7 cellular contexts compared by ENCODE assay signal in genomic region chr2:20617892-20618467, GRCh38. TPM values are rescaled to one million over a fixed set of nuclear protein-coding genes. Genes with fewer than 3 reads are reported as not detected.
DNase-seq lines count a peak whose midpoint lies in the region; ATAC-seq, FAIRE-seq and TF ChIP-seq lines count a peak whose summit lies in the region.

No MANE protein-coding gene starts in this region.

- peak; percentile 92 for TF ChIP-seq RAD21 in HepG2 (CRISPR knock-in tag; IDR thresholded peaks at IDR 0.05)

- no TSS peak for BruUV-seq in HepG2 (replicated peaks; lab: Mats Ljungman, UMichigan)

- peak; percentile 85 for DNase-seq in NCI-H510A (lab: John Stamatoyannopoulos, UW)
- peak; percentile 87 for DNase-seq in colonic mucosa
- DNase-seq in HepG2 (ENCODE audit: low spot score) = peak; percentile 94
- DNase-seq in substantia nigra (lab: John Stamatoyannopoulos, UW) = peak; percentile 49 to 99 (median 93)
- DNase-seq in NCI-H1105 treated with DMSO at 0.1 percent for 48 hours (lab: John Stamatoyannopoulos, UW) = no peak
- no peak for DNase-seq in central memory CD4-positive, alpha-beta T cell

- no peaks in the 10 kb centered on the region for H3K4me1 ChIP-seq in colonic mucosa
- H3K4me1 ChIP-seq in HepG2 (ENCODE audit: insufficient read depth, low read length) = peaks cover 63% of the 10 kb centered on the region

- no peaks in the 10 kb centered on the region for H3K36me3 ChIP-seq in colonic mucosa
- peaks cover 0 to 7% of the 10 kb centered on the region in 2 experiments; a peak in 3 of 5 replicates for H3K36me3 ChIP-seq in HepG2 (replicated peaks in 1 of 2; ENCODE audit: control insufficient read depth in 1 of 2, insufficient read depth in 2 of 2, low read length in 2 of 2)

- H3K9me3 ChIP-seq in colonic mucosa (no peaks in the 10 kb centered on the region), HepG2 (ENCODE audit: low read length) (no peaks in the 10 kb centered on the region)

- peak in 1 of 2 experiments; percentile 53; a peak in 1 of 4 replicates for TF ChIP-seq POLR2A in HepG2 (IDR thresholded peaks at IDR 0.05; ENCODE audit: insufficient read depth in 1 of 2, low read depth in 2 of 2, low read length in 2 of 2)

- in situ Hi-C loops in HepG2 (cut with HindIII; ENCODE audit: extremely low pct_ligation_motif_present, low pct_unique_long_range_greater_than_20kb) = no loop called here

- 46% methylated on average over 13 of the region's 14 CpGs for WGBS in HepG2 (ENCODE audit: low lambda C conversion rate)

- peak; percentile 88 for FAIRE-seq in HepG2 (lab: Jason Lieb, UNC)

- intact Hi-C loops in colonic mucosa (cut with DNase I) (no loop called here), HepG2 (cut with micrococcal nuclease; ENCODE audit: unreplicated experiment) (loop anchor here (1.0 kb wide), 1 partner anchor 39 kb away; no protein-coding TSS in a partner anchor)

- peak; percentile 92 for ATAC-seq in HepG2

- peak overlapping the region; percentile 1; the same call in 1 of the 2 replicates for H3K4me2 ChIP-seq in HepG2 (ENCODE audit: low read depth, low read length)

- H3K9ac ChIP-seq in colonic mucosa (ENCODE audit: low read depth in 2 of 2, low read length in 2 of 2) (peak overlapping the region; percentile 57 to 74), HepG2 (ENCODE audit: insufficient read depth, low read depth, low read length) (peak overlapping the region; percentile 70)

- no peak overlapping the region for H3K4me3 ChIP-seq in colonic mucosa
- H3K4me3 ChIP-seq in HepG2 (replicated peaks in 1 of 3; ENCODE audit: insufficient read depth in 1 of 3, low read depth in 2 of 3, low read length in 3 of 3) = no peak overlapping the region

- POLR2A ChIA-PET in HepG2 (lab: Yijun Ruan, JAX) = interaction anchor here (0.8 to 7.9 kb wide), 29 partner anchors 8 to 239 kb away, joined by 3 to 153 read pairs (median 6); partner anchors contain the start of genes HS1BP3 and RHOB

- H3K79me2 ChIP-seq in HepG2 (ENCODE audit: insufficient read depth, low read length) = no peaks in the 10 kb centered on the region

- TF ChIP-seq EP300 in HepG2 (IDR thresholded peaks at IDR 0.05; ENCODE audit: low read depth in 2 of 2, low read length in 2 of 2) (peak; percentile 49 to 56; a peak in 2 of 4 replicates), HepG2 (CRISPR knock-in tag; IDR thresholded peaks at IDR 0.05; ENCODE audit: borderline replicate concordance) (no peak)

- H3K27me3 ChIP-seq in colonic mucosa (no peaks in the 10 kb centered on the region), HepG2 (ENCODE audit: control insufficient read depth in 1 of 2, insufficient read depth in 2 of 2, low read length in 2 of 2) (no peaks in the 10 kb centered on the region)

- no peak overlapping the region for H2AFZ ChIP-seq in HepG2 (ENCODE audit: low read length)

- CTCF ChIA-PET in HepG2 (lab: Yijun Ruan, JAX; ENCODE audit: low intra/inter-chr PET ratio, low total read pairs) = interaction anchor here (0.7 to 1.3 kb wide), 3 partner anchors 17 to 25 kb away, joined by 3 to 6 read pairs (median 6); no protein-coding TSS in a partner anchor

- peak; percentile 21; the same call in 2 of the 3 replicates for TF ChIP-seq CTCF in GM12872 (IDR thresholded peaks at IDR 0.05; ENCODE audit: insufficient read depth, low read depth, low read length)
- TF ChIP-seq CTCF in colonic mucosa (IDR thresholded peaks at IDR 0.05) = peak; percentile 37
- TF ChIP-seq CTCF in HepG2 (CRISPR knock-in tag; IDR thresholded peaks at IDR 0.05) = peak; percentile 60

- H4K20me1 ChIP-seq in HepG2 (ENCODE audit: insufficient read depth, low read length) = no peaks in the 10 kb centered on the region

- peak overlapping the region; percentile 71 for H3K27ac ChIP-seq in colonic mucosa
- peak overlapping the region; percentile 95 for H3K27ac ChIP-seq in HepG2 (ENCODE audit: extremely low read length, insufficient read depth, low read length)
- H3K27ac ChIP-seq in substantia nigra (ENCODE audit: low read depth, low read length, poor library complexity, severe bottlenecking) = peak overlapping the region; percentile 83

TF ChIP-seq in HepG2, 621 proteins besides CTCF, POLR2A, EP300 and RAD21 (continues in another document):
- TF ChIP-seq RFXANK (CRISPR knock-in tag; IDR thresholded peaks at IDR 0.05) (no peak), ZNF710 (CRISPR knock-in tag; IDR thresholded peaks at IDR 0.05; ENCODE audit: borderline replicate concordance) (peak; percentile 92; the same call in 1 of the 2 replicates), ZNF121 (CRISPR knock-in tag; IDR thresholded peaks at IDR 0.05) (peak; percentile 63), SPEN (CRISPR knock-in tag; IDR thresholded peaks at IDR 0.05; ENCODE audit: low read depth) (peak; percentile 80), SRY (CRISPR knock-in tag; IDR thresholded peaks at IDR 0.05) (peak; percentile 69; the same call in 1 of the 2 replicates), ZNF235 (CRISPR knock-in tag; IDR thresholded peaks at IDR 0.05; ENCODE audit: borderline replicate concordance) (peak; percentile 82; the same call in 1 of the 2 replicates), CREB1 (IDR thresholded peaks at IDR 0.05) (peak; percentile 70), CREB1 (CRISPR knock-in tag; IDR thresholded peaks at IDR 0.05) (no peak; the same call in 1 of the 2 replicates)

RNA-seq across cellular contexts. Expression of gene HS1BP3, which starts 32.9 kb away (rescaled TPM):
- 10 to 100 TPM; 21.2 to 21.5 TPM for total RNA-seq in colonic mucosa
- total RNA-seq in HepG2 (2016; rRNA removed; fragmentation: Illumina TruSeq; extraction: Trizol) = 22.0 and 22.8 TPM in 2 replicates
- 4.7 and 4.9 TPM in 2 replicates for total RNA-seq in HepG2 (2016; cell fraction: cytosol; rRNA removed; fragmentation: Illumina TruSeq; extraction: Trizol; ENCODE audit: low read depth)
- 18.5 and 23.5 TPM in 2 replicates for total RNA-seq in HepG2 (2016; cell fraction: insoluble cytoplasmic fraction; rRNA removed; fragmentation: Illumina TruSeq; extraction: Trizol)
- total RNA-seq in HepG2 (2016; cell fraction: membrane; rRNA removed; fragmentation: Illumina TruSeq; extraction: Trizol) = 12.9 and 13.2 TPM in 2 replicates
- total RNA-seq in HepG2 (2016; cell fraction: nucleus; rRNA removed; fragmentation: Illumina TruSeq; extraction: Trizol) = 16.8 and 19.0 TPM in 2 replicates
- 15.2 and 17.3 TPM in 2 replicates for polyA plus RNA-seq in HepG2 (2011; rRNA removed)
- 9.2 and 11.9 TPM in 2 replicates for polyA plus RNA-seq in HepG2 (2011; cell fraction: cytosol; rRNA removed)
- 20.1 and 23.4 TPM in 2 replicates for polyA plus RNA-seq in HepG2 (2011; cell fraction: nucleus; rRNA removed)
- 13.4 and 14.5 TPM in 2 replicates for polyA plus RNA-seq in HepG2 (2012)
- 5.3 and 5.4 TPM in 2 replicates for polyA plus RNA-seq in HepG2 (2016; cell fraction: cytosol; fragmentation: Illumina TruSeq; extraction: Trizol; ENCODE audit: low read depth)
- 19.1 and 22.3 TPM in 2 replicates for polyA plus RNA-seq in HepG2 (2016; cell fraction: insoluble cytoplasmic fraction; fragmentation: Illumina TruSeq; extraction: Trizol; ENCODE audit: low read depth)
- polyA plus RNA-seq in HepG2 (2016; cell fraction: membrane; fragmentation: Illumina TruSeq; extraction: Trizol; ENCODE audit: low read depth) = 8.7 and 10.7 TPM in 2 replicates
- 19.4 and 22.9 TPM in 2 replicates for polyA plus RNA-seq in HepG2 (2016; cell fraction: nucleus; fragmentation: Illumina TruSeq; extraction: Trizol; ENCODE audit: insufficient read depth, low read depth)
- polyA minus RNA-seq in HepG2 (2011; rRNA and poly(A)+ RNA removed; ENCODE audit: low replicate concordance) = 14.3 and 29.5 TPM in 2 replicates
- polyA minus RNA-seq in HepG2 (2011; cell fraction: cytosol; rRNA and poly(A)+ RNA removed) = 11.9 and 13.8 TPM in 2 replicates
- polyA minus RNA-seq in HepG2 (2011; cell fraction: nucleus; rRNA and poly(A)+ RNA removed) = 28.6 and 28.8 TPM in 2 replicates

RNA-seq across cellular contexts. Expression of gene GDF7, which starts 49.0 kb away (rescaled TPM):
- under 1 TPM; 0.05 to 0.11 TPM for total RNA-seq in colonic mucosa
- 10.2 and 15.0 TPM in 2 replicates for total RNA-seq in HepG2 (2016; rRNA removed; fragmentation: Illumina TruSeq; extraction: Trizol)
- 1.6 and 1.8 TPM in 2 replicates for total RNA-seq in HepG2 (2016; cell fraction: cytosol; rRNA removed; fragmentation: Illumina TruSeq; extraction: Trizol; ENCODE audit: low read depth)
- 9.2 and 15.1 TPM in 2 replicates for total RNA-seq in HepG2 (2016; cell fraction: insoluble cytoplasmic fraction; rRNA removed; fragmentation: Illumina TruSeq; extraction: Trizol)
- total RNA-seq in HepG2 (2016; cell fraction: membrane; rRNA removed; fragmentation: Illumina TruSeq; extraction: Trizol) = 5.3 and 5.6 TPM in 2 replicates
- total RNA-seq in HepG2 (2016; cell fraction: nucleus; rRNA removed; fragmentation: Illumina TruSeq; extraction: Trizol) = 16.7 and 18.1 TPM in 2 replicates
- 1.6 and 3.0 TPM in 2 replicates for polyA plus RNA-seq in HepG2 (2011; rRNA removed)
- polyA plus RNA-seq in HepG2 (2011; cell fraction: cytosol; rRNA removed) = 1.5 and 1.9 TPM in 2 replicates
- 6.3 and 9.6 TPM in 2 replicates for polyA plus RNA-seq in HepG2 (2011; cell fraction: nucleus; rRNA removed)
- 4.5 and 5.8 TPM in 2 replicates for polyA plus RNA-seq in HepG2 (2012)
- 0.75 and 0.80 TPM in 2 replicates for polyA plus RNA-seq in HepG2 (2016; cell fraction: cytosol; fragmentation: Illumina TruSeq; extraction: Trizol; ENCODE audit: low read depth)
- 5.6 and 5.9 TPM in 2 replicates for polyA plus RNA-seq in HepG2 (2016; cell fraction: insoluble cytoplasmic fraction; fragmentation: Illumina TruSeq; extraction: Trizol; ENCODE audit: low read depth)
- 2.3 and 2.7 TPM in 2 replicates for polyA plus RNA-seq in HepG2 (2016; cell fraction: membrane; fragmentation: Illumina TruSeq; extraction: Trizol; ENCODE audit: low read depth)
- polyA plus RNA-seq in HepG2 (2016; cell fraction: nucleus; fragmentation: Illumina TruSeq; extraction: Trizol; ENCODE audit: insufficient read depth, low read depth) = 19.8 and 21.2 TPM in 2 replicates
- 5.0 TPM in 1 of 2 replicates, not detected in the other for polyA minus RNA-seq in HepG2 (2011; rRNA and poly(A)+ RNA removed; ENCODE audit: low replicate concordance)
- 2.5 and 4.1 TPM in 2 replicates for polyA minus RNA-seq in HepG2 (2011; cell fraction: cytosol; rRNA and poly(A)+ RNA removed)
- polyA minus RNA-seq in HepG2 (2011; cell fraction: nucleus; rRNA and poly(A)+ RNA removed) = 2.4 and 4.5 TPM in 2 replicates

Comparison
In these comparisons a context has a peak if more than half of its experiments do, and no peak if none do; other contexts are left out.
1. DNase-seq: peak in NCI-H510A (single experiment), colonic mucosa (single experiment), HepG2 (single experiment) and substantia nigra (49 of 49); none in NCI-H1105 treated with DMSO at 0.1 percent for 48 hours (single experiment) and central memory CD4-positive, alpha-beta T cell (single experiment).
2. Peak in every context shown above with its lines, with median percentiles within 50 percentile points of each other: CTCF ChIP-seq and H3K27ac ChIP-seq.